In genomic region chr11:42802211-42802918, GRCh38 we compare ENCODE assay signal across 1 cellular context.
TF ChIP-seq lines count a peak whose summit lies in the region.

No MANE protein-coding gene starts in this region.

TF ChIP-seq in GM12878, 131 proteins besides CTCF, POLR2A, EP300 and RAD21 (continued from another document):
- 0 out of 2 replicates have a peak, but pooled peaks have one; percentile 9 for TF ChIP-seq PKNOX1 (IDR thresholded peaks at IDR 0.05)
- TF ChIP-seq IKZF1 (conservative IDR thresholded peaks at IDR 0.05), result 0 out of 2 replicates have a peak, but pooled peaks have one; percentile 26
- no peak for TF ChIP-seq ESRRA (IDR thresholded peaks at IDR 0.05; ENCODE audit: low read length)
- TF ChIP-seq ZBTB33 (IDR thresholded peaks at IDR 0.05), result no peak
- no peak for TF ChIP-seq PRDM15 (CRISPR knock-in tag; IDR thresholded peaks at IDR 0.05)
- TF ChIP-seq IRF4 (IDR thresholded peaks at IDR 0.05; ENCODE audit: low read depth, low read length), result no peak
- no peak for TF ChIP-seq ELK1 (IDR thresholded peaks at IDR 0.05; ENCODE audit: low read depth, low read length)
- TF ChIP-seq RELB (IDR thresholded peaks at IDR 0.05; ENCODE audit: low read depth), result 0 out of 2 replicates have a peak, but pooled peaks have one; percentile 41
- no peak for TF ChIP-seq MYB (IDR thresholded peaks at IDR 0.05; ENCODE audit: borderline replicate concordance, low read depth, low read length)
- no peak for TF ChIP-seq PAX5 (IDR thresholded peaks at IDR 0.05; ENCODE audit: borderline replicate concordance, low read depth, low read length)
- no peak for TF ChIP-seq NR2C1 (IDR thresholded peaks at IDR 0.05)
- TF ChIP-seq SMAD5 (IDR thresholded peaks at IDR 0.05; ENCODE audit: low read depth), result no peak
- no peak for TF ChIP-seq ZNF687 (IDR thresholded peaks at IDR 0.05)
- TF ChIP-seq CHD1 (IDR thresholded peaks at IDR 0.05; ENCODE audit: low read depth, low read length), result no peak
- TF ChIP-seq JUND (IDR thresholded peaks at IDR 0.05; ENCODE audit: low read depth, low read length), result no peak
- TF ChIP-seq REST (IDR thresholded peaks at IDR 0.05; ENCODE audit: low read depth, low read length), result no peak
- TF ChIP-seq YY1 (IDR thresholded peaks at IDR 0.05; ENCODE audit: low read depth, low read length), result no peak
- no peak for TF ChIP-seq SUZ12 (IDR thresholded peaks at IDR 0.05; ENCODE audit: unreplicated experiment)
- TF ChIP-seq MEF2A (IDR thresholded peaks at IDR 0.05; ENCODE audit: insufficient read depth, low read depth, low read length), result no peak
- no peak for TF ChIP-seq ZBED1 (IDR thresholded peaks at IDR 0.05; ENCODE audit: borderline replicate concordance)
TF ChIP-seq in GM12878: peak in this region for 4.
